1 cellular context compared by ENCODE assay signal in the genomic region with DNA sequence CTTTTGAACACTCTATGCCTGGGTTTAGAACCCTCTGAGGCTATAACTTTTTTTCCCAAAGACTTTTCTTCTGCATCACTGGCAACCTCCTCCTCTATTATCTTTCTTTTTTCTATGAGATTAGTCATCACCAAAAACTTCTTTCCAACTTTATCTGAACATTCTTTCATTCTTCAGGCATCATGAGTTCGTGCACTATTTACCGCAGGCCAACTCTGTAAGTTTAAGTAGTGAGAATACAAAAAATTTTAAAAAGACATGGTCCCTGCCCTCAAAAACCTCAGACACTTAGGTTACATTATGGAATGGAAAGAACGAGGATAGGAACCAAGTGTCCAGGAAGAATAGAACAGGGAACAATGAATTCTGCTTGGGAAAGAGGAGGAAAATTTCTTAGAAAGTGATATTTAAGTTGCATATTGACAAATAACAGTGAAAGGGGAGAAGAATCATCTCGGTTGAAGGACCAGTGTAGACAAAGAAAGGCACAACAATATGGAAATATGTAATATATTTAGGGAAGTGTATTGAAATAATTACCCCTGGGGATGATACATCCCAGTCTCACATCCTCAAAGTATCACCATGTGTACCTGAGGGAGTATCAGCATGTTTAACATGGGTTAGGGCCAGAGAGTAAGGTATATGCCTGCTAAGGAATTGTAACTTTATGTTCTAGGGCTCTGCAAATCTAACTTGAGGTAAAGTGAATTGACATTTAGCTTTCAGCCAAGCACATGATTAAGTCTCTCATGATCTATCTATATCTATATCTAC.
TF ChIP-seq lines count a peak whose summit lies in the region.

No MANE protein-coding gene starts in this region.

TF ChIP-seq in SK-N-SH, 30 proteins besides CTCF, POLR2A, EP300 and RAD21 (continued from another document):
- TF ChIP-seq, protein P1, sequence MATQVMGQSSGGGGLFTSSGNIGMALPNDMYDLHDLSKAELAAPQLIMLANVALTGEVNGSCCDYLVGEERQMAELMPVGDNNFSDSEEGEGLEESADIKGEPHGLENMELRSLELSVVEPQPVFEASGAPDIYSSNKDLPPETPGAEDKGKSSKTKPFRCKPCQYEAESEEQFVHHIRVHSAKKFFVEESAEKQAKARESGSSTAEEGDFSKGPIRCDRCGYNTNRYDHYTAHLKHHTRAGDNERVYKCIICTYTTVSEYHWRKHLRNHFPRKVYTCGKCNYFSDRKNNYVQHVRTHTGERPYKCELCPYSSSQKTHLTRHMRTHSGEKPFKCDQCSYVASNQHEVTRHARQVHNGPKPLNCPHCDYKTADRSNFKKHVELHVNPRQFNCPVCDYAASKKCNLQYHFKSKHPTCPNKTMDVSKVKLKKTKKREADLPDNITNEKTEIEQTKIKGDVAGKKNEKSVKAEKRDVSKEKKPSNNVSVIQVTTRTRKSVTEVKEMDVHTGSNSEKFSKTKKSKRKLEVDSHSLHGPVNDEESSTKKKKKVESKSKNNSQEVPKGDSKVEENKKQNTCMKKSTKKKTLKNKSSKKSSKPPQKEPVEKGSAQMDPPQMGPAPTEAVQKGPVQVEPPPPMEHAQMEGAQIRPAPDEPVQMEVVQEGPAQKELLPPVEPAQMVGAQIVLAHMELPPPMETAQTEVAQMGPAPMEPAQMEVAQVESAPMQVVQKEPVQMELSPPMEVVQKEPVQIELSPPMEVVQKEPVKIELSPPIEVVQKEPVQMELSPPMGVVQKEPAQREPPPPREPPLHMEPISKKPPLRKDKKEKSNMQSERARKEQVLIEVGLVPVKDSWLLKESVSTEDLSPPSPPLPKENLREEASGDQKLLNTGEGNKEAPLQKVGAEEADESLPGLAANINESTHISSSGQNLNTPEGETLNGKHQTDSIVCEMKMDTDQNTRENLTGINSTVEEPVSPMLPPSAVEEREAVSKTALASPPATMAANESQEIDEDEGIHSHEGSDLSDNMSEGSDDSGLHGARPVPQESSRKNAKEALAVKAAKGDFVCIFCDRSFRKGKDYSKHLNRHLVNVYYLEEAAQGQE (IDR thresholded peaks at IDR 0.05; ENCODE audit: low read depth, low read length), result no peak
- TF ChIP-seq NFIC (IDR thresholded peaks at IDR 0.05; ENCODE audit: borderline replicate concordance), result peak; percentile 46; the same call in 1 of the 2 replicates
- 0 out of 2 replicates have a peak, but pooled peaks have one; percentile 37 for TF ChIP-seq RXRA (IDR thresholded peaks at IDR 0.05; ENCODE audit: borderline replicate concordance, low read depth)
- TF ChIP-seq RCOR1 (IDR thresholded peaks at IDR 0.05; ENCODE audit: low read length), result no peak
- TF ChIP-seq JUND (IDR thresholded peaks at IDR 0.05), result peak; percentile 70
- no peak for TF ChIP-seq MEF2A (IDR thresholded peaks at IDR 0.05; ENCODE audit: borderline replicate concordance, low read depth)
- no peak for TF ChIP-seq POLR2AphosphoS5 (IDR thresholded peaks at IDR 0.05; ENCODE audit: low read depth, low read length)
- TF ChIP-seq, protein P2, sequence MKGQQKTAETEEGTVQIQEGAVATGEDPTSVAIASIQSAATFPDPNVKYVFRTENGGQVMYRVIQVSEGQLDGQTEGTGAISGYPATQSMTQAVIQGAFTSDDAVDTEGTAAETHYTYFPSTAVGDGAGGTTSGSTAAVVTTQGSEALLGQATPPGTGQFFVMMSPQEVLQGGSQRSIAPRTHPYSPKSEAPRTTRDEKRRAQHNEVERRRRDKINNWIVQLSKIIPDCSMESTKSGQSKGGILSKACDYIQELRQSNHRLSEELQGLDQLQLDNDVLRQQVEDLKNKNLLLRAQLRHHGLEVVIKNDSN (IDR thresholded peaks at IDR 0.05; ENCODE audit: borderline replicate concordance, low read depth), result no peak
- TF ChIP-seq, protein P3, sequence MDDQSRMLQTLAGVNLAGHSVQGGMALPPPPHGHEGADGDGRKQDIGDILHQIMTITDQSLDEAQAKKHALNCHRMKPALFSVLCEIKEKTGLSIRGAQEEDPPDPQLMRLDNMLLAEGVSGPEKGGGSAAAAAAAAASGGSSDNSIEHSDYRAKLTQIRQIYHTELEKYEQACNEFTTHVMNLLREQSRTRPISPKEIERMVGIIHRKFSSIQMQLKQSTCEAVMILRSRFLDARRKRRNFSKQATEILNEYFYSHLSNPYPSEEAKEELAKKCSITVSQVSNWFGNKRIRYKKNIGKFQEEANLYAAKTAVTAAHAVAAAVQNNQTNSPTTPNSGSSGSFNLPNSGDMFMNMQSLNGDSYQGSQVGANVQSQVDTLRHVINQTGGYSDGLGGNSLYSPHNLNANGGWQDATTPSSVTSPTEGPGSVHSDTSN (IDR thresholded peaks at IDR 0.05), result peak; percentile 28; the same call in 1 of the 2 replicates
- no peak for TF ChIP-seq CHD2 (IDR thresholded peaks at IDR 0.05; ENCODE audit: low read length, partially characterized antibody)
- TF ChIP-seq ELF1 (IDR thresholded peaks at IDR 0.05), result no peak
- no peak for TF ChIP-seq RFX5 (IDR thresholded peaks at IDR 0.05; ENCODE audit: low read length)
- TF ChIP-seq EZH2phosphoT487 (IDR thresholded peaks at IDR 0.05; ENCODE audit: borderline replicate concordance, low read depth), result no peak
- TF ChIP-seq GATA2 (CRISPR knock-in tag; IDR thresholded peaks at IDR 0.05), result no peak
- no peak for TF ChIP-seq TEAD4 (IDR thresholded peaks at IDR 0.05; ENCODE audit: borderline replicate concordance, insufficient read depth)
- no peak for TF ChIP-seq FOXJ3 (CRISPR knock-in tag; IDR thresholded peaks at IDR 0.05)
- TF ChIP-seq TCF12 (IDR thresholded peaks at IDR 0.05), result peak; percentile 53
- no peak for TF ChIP-seq MXI1 (IDR thresholded peaks at IDR 0.05; ENCODE audit: low read depth, low read length)
- TF ChIP-seq FOXM1 (IDR thresholded peaks at IDR 0.05; ENCODE audit: low read depth), result no peak
- TF ChIP-seq GABPA (IDR thresholded peaks at IDR 0.05; ENCODE audit: low read depth), result no peak
- TF ChIP-seq, protein P4, sequence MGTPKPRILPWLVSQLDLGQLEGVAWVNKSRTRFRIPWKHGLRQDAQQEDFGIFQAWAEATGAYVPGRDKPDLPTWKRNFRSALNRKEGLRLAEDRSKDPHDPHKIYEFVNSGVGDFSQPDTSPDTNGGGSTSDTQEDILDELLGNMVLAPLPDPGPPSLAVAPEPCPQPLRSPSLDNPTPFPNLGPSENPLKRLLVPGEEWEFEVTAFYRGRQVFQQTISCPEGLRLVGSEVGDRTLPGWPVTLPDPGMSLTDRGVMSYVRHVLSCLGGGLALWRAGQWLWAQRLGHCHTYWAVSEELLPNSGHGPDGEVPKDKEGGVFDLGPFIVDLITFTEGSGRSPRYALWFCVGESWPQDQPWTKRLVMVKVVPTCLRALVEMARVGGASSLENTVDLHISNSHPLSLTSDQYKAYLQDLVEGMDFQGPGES (IDR thresholded peaks at IDR 0.05; ENCODE audit: low read depth, low read length), result no peak
- 0 out of 2 replicates have a peak, but pooled peaks have one; percentile 28 for TF ChIP-seq YY1 (IDR thresholded peaks at IDR 0.05; ENCODE audit: low read depth)
- no peak for TF ChIP-seq SIN3A (IDR thresholded peaks at IDR 0.05; ENCODE audit: borderline replicate concordance, low read depth, low read length)
- no peak for TF ChIP-seq TAF1 (IDR thresholded peaks at IDR 0.05; ENCODE audit: borderline replicate concordance, low read depth, low read length)
- TF ChIP-seq SMC3 (IDR thresholded peaks at IDR 0.05; ENCODE audit: low read depth, low read length), result no peak
- TF ChIP-seq, protein P5, sequence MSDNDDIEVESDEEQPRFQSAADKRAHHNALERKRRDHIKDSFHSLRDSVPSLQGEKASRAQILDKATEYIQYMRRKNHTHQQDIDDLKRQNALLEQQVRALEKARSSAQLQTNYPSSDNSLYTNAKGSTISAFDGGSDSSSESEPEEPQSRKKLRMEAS (IDR thresholded peaks at IDR 0.05; ENCODE audit: low read depth), result no peak
- no peak for TF ChIP-seq NRF1 (IDR thresholded peaks at IDR 0.05; ENCODE audit: low read depth, low read length)
- TF ChIP-seq, protein P6, sequence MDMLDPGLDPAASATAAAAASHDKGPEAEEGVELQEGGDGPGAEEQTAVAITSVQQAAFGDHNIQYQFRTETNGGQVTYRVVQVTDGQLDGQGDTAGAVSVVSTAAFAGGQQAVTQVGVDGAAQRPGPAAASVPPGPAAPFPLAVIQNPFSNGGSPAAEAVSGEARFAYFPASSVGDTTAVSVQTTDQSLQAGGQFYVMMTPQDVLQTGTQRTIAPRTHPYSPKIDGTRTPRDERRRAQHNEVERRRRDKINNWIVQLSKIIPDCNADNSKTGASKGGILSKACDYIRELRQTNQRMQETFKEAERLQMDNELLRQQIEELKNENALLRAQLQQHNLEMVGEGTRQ (IDR thresholded peaks at IDR 0.05; ENCODE audit: borderline replicate concordance, low read depth, low read length), result no peak
